ENCODE assay signal across 23 cellular contexts in genomic region chr2:203021986-203022385, GRCh38. TPM values are rescaled to one million over a fixed set of nuclear protein-coding genes. Genes with fewer than 3 reads are reported as not detected.
A peak's percentile ranks its signal among the peaks of the same experiment; 100 is the strongest.
DNase-seq lines count a peak whose midpoint lies in the region; ATAC-seq, FAIRE-seq and TF ChIP-seq lines count a peak whose summit lies in the region.
"Had no signal": no experiment of that assay in that cellular context is flagged by ENCODE, and none has a peak within 500 bp of the region (broad histone marks: within the 10 kb centered on the region; RNA-seq: fewer than 3 reads in every experiment).

No MANE protein-coding gene starts in this region.

- no peak for TF ChIP-seq RAD21 in GM12878 (IDR thresholded peaks at IDR 0.05; ENCODE audit: insufficient read depth, low read depth, low read length)

- H3K27me3 ChIP-seq in GM12878 (replicated peaks in 1 of 2; ENCODE audit: control insufficient read depth in 2 of 2, insufficient read depth in 2 of 2, low read length in 1 of 2), result no peaks in the 10 kb centered on the region
- no peaks in the 10 kb centered on the region for H3K27me3 ChIP-seq in heart right ventricle
- H3K27me3 ChIP-seq in skeletal muscle satellite cell (ENCODE audit: control insufficient read depth, insufficient read depth, low read length), result no peaks in the 10 kb centered on the region
- H3K27me3 ChIP-seq: right lobe of liver had no signal

- no peaks in the 10 kb centered on the region for H4K20me1 ChIP-seq in GM12878 (ENCODE audit: control insufficient read depth, insufficient read depth)

- H3K9ac ChIP-seq in GM12878 (ENCODE audit: control insufficient read depth, insufficient read depth, low read length), result no peak overlapping the region
- H3K9ac ChIP-seq in skeletal muscle satellite cell (ENCODE audit: low read depth, low read length), result no peak overlapping the region

- TF ChIP-seq CTCF in GM12878 (IDR thresholded peaks at IDR 0.05 in 2 of 3, conservative IDR thresholded peaks at IDR 0.05 in 1 of 3; ENCODE audit: control insufficient read depth in 2 of 3, extremely low read depth in 1 of 3, insufficient read depth in 1 of 3, low read depth in 3 of 3, low read length in 3 of 3) (no peak), heart right ventricle (IDR thresholded peaks at IDR 0.05) (no peak)

- RAD21 ChIA-PET in GM12878 (lab: Charles Lee; ENCODE audit: unreplicated experiment), result interaction anchor here (0.9 kb wide), 1 partner anchor 110 kb away, joined by 3 read pairs; the partner anchor contains the start of genes CARF and WDR12

- intact Hi-C loops in GM12878 (cut with micrococcal nuclease; ENCODE audit: unreplicated experiment) (no loop called here), heart right ventricle (cut with DNase I) (no loop called here)

- BruUV-seq in GM12878 (replicated peaks; lab: Mats Ljungman, UMichigan), result no TSS peak

- SMC1A ChIA-PET in GM12878 (lab: Charles Lee; ENCODE audit: uncharacterized antibody, unreplicated experiment), result interaction anchor here (1.2 to 1.8 kb wide), 2 partner anchors 10 to 148 kb away, joined by 3 to 12 read pairs; no protein-coding TSS in a partner anchor

- CTCF ChIA-PET in GM12878 (lab: Yijun Ruan, JAX), result interaction anchor here (0.8 to 1.5 kb wide), 3 partner anchors 10 to 12 kb away, joined by 4 to 5 read pairs (median 4); no protein-coding TSS in a partner anchor

- ATAC-seq in GM12878, result no peak
- peak in 6 of 8 donors; percentile 12 to 56 (median 31) for ATAC-seq in heart right ventricle
- no peak for ATAC-seq in HG02798 (IDR thresholded peaks at IDR 0.05; ENCODE audit: poor library complexity, unreplicated experiment)
- no peak for ATAC-seq in HG02840 (IDR thresholded peaks at IDR 0.05; ENCODE audit: low FRiP score, unreplicated experiment)
- ATAC-seq: naive thymus-derived CD4-positive, alpha-beta T cell had no signal

- H3K4me3 ChIP-seq in GM12878, result no peak overlapping the region
- H3K4me3 ChIP-seq in heart right ventricle, result peak overlapping the region in 4 of 10 donors; percentile 4 to 25 (median 6)
- H3K4me3 ChIP-seq in skeletal muscle satellite cell (ENCODE audit: low read length), result no peak overlapping the region
- H3K4me3 ChIP-seq: right lobe of liver had no signal

- no peaks in the 10 kb centered on the region for H3K9me3 ChIP-seq in GM12878 (replicated peaks; ENCODE audit: control insufficient read depth, insufficient read depth, low read length)
- H3K9me3 ChIP-seq in heart right ventricle, result no peaks in the 10 kb centered on the region
- no peaks in the 10 kb centered on the region for H3K9me3 ChIP-seq in skeletal muscle satellite cell (replicated peaks; ENCODE audit: low read length)
- H3K9me3 ChIP-seq: right lobe of liver had no signal

- H2AFZ ChIP-seq in GM12878 (ENCODE audit: control insufficient read depth, low read depth, low read length), result no peak overlapping the region

- WGBS in GM12878 (ENCODE audit: insufficient coverage, insufficient replicate concordance, low lambda C conversion rate, missing lambda C conversion rate), result 2% methylated on average over 3 of the region's 4 CpGs
- WGBS in heart right ventricle, 2 donors, result 41 to 44% methylated on average over 4 of the region's 4 CpGs

- TF ChIP-seq POLR2A in GM12878 (IDR thresholded peaks at IDR 0.05; ENCODE audit: low read depth, low read length), result no peak

- POLR2A ChIA-PET in GM12878 (lab: Charles Lee), result interaction anchor here (0.9 to 2.3 kb wide), 3 partner anchors 8 to 110 kb away, joined by 3 to 10 read pairs (median 3); partner anchors contain the start of gene WDR12

- no peaks in the 10 kb centered on the region for H3K36me3 ChIP-seq in GM12878 (ENCODE audit: control insufficient read depth in 2 of 2, insufficient read depth in 2 of 2, low read length in 1 of 2)
- peaks cover 0 to 7% (median 0%) of the 10 kb centered on the region in 9 donors for H3K36me3 ChIP-seq in heart right ventricle
- no peaks in the 10 kb centered on the region for H3K36me3 ChIP-seq in skeletal muscle satellite cell (ENCODE audit: insufficient read depth, low read length)
- H3K36me3 ChIP-seq: right lobe of liver had no signal

- in situ Hi-C loops in GM12878 (cut with MboI), result no loop called here

- peak overlapping the region; percentile 26 for H3K4me2 ChIP-seq in GM12878 (ENCODE audit: control insufficient read depth, insufficient read depth)
- peak overlapping the region; percentile 3 for H3K4me2 ChIP-seq in skeletal muscle satellite cell (ENCODE audit: low read length)

- TF ChIP-seq EP300 in GM12878 (IDR thresholded peaks at IDR 0.05; ENCODE audit: borderline replicate concordance in 1 of 2, control insufficient read depth in 1 of 2, low read depth in 2 of 2, low read length in 2 of 2), result no peak

- peaks cover 16% of the 10 kb centered on the region for H3K79me2 ChIP-seq in GM12878 (ENCODE audit: control insufficient read depth, insufficient read depth, low read length)

- FAIRE-seq in GM19239 (lab: Jason Lieb, UNC) (peak; percentile 14), GM12878 (lab: Jason Lieb, UNC) (no peak)
- FAIRE-seq: GM12892, H1 had no signal

- DNase-seq in GM19239 (ENCODE audit: insufficient read length, low spot score), result no peak
- no peak for DNase-seq in GM12878 (ENCODE audit: low read depth, low spot score)
- no peak for DNase-seq in heart right ventricle
- DNase-seq in SKM-1 (lab: John Stamatoyannopoulos, UW; ENCODE audit: unreplicated experiment), result no peak
- no peak for DNase-seq in NCI-H82 treated with DMSO at 0.1 percent for 48 hours (lab: John Stamatoyannopoulos, UW; ENCODE audit: unreplicated experiment)
- DNase-seq: activated CD4-positive, alpha-beta memory T cell treated with anti-CD3 and anti-CD28 coated beads, Interleukin-2, amount 10 ng/mL, durations not matched to agents 7 days and 5 days; activated CD4-positive, CD25-positive, alpha-beta regulatory T cell; activated gamma-delta T cell treated with Interleukin-2 at 50 U/mL for 16 hours; amygdala; DMS79 treated with DMSO at 0.1 percent for 48 hours; islet precursor cell; mesendoderm; naive thymus-derived CD4-positive, alpha-beta T cell; NCI-H2081 treated with DMSO at 0.1 percent for 48 hours; NCI-H510A; right lobe of liver; stimulated activated naive CD4-positive, alpha-beta T cell had no signal

- no peak overlapping the region for H3K27ac ChIP-seq in GM12878 (ENCODE audit: control insufficient read depth, insufficient read depth)
- peak overlapping the region in 9 of 10 donors; percentile 36 to 93 (median 65) for H3K27ac ChIP-seq in heart right ventricle
- H3K27ac ChIP-seq: RWPE1 had no signal

- H3K4me1 ChIP-seq in GM12878 (ENCODE audit: control insufficient read depth, insufficient read depth, low read length), result peaks cover 8% of the 10 kb centered on the region
- H3K4me1 ChIP-seq in heart right ventricle, result peaks cover 2 to 85% (median 45%) of the 10 kb centered on the region in 9 donors
- peaks cover 28% of the 10 kb centered on the region for H3K4me1 ChIP-seq in skeletal muscle satellite cell (ENCODE audit: control insufficient read depth, insufficient read depth, low read length)

TF ChIP-seq in GM12878, 131 proteins besides CTCF, POLR2A, EP300 and RAD21 (continues in another document):
- TF ChIP-seq SMAD1 (IDR thresholded peaks at IDR 0.05; ENCODE audit: low read depth, partially characterized antibody) (no peak), BMI1 (IDR thresholded peaks at IDR 0.05; ENCODE audit: borderline replicate concordance) (no peak), NRF1 (conservative IDR thresholded peaks at IDR 0.05; ENCODE audit: low read depth, low read length) (no peak), MLLT1 (IDR thresholded peaks at IDR 0.05) (no peak), FOXK2 (IDR thresholded peaks at IDR 0.05) (no peak), CBX5 (IDR thresholded peaks at IDR 0.05; ENCODE audit: low read depth) (no peak), MTA2 (IDR thresholded peaks at IDR 0.05; ENCODE audit: low read depth) (no peak), EZH2 (IDR thresholded peaks at IDR 0.05; ENCODE audit: borderline replicate concordance, control insufficient read depth, low read depth, low read length) (no peak), ZSCAN29 (IDR thresholded peaks at IDR 0.05) (no peak), NR2F1 (conservative IDR thresholded peaks at IDR 0.05) (no peak), CREM (IDR thresholded peaks at IDR 0.05; ENCODE audit: low read depth) (no peak), ZNF622 (IDR thresholded peaks at IDR 0.05) (no peak), NR2C1 (IDR thresholded peaks at IDR 0.05) (no peak)

RNA-seq across cellular contexts. Expression of gene NBEAL1, which starts 7.3 kb away (rescaled TPM):
- 163 and 168 TPM in 2 replicates for total RNA-seq in GM12878 (2013; cell fraction: nucleolus; rRNA removed)
- 7.5 and 9.2 TPM in 2 replicates for total RNA-seq in GM12878 (2014; rRNA removed)
- 10.7 and 12.4 TPM in 2 replicates for total RNA-seq in GM12878 (2014; rRNA removed; fragmentation: Illumina TruSeq; extraction: Trizol)
- 6.6 and 10.0 TPM in 2 replicates for total RNA-seq in GM12878 (2021)
- polyA plus RNA-seq in GM12878 (2011; ENCODE audit: low read depth), result 4.5 TPM
- 7.4 and 8.7 TPM in 2 replicates for polyA plus RNA-seq in GM12878 (2011; rRNA removed)
- 1.9 and 2.6 TPM in 2 replicates for polyA plus RNA-seq in GM12878 (2011; cell fraction: cytosol; rRNA removed)
- 3.6 and 3.9 TPM in 2 replicates for polyA plus RNA-seq in GM12878 (2011; cell fraction: nucleus; rRNA removed)
- 4.9 and 7.9 TPM in 2 replicates for polyA plus RNA-seq in GM12878 (2012)
- 11.3 and 16.1 TPM in 2 replicates for polyA plus RNA-seq in GM12878 (2014; fragmentation: Illumina TruSeq; extraction: Trizol)
- polyA plus RNA-seq in GM12878 (2014; fragmentation: Nextera tagmentation; extraction: Ambion mirVana), result 1 to 10 TPM; 1.9 to 3.6 TPM
- 2.6 and 3.3 TPM in 2 replicates for polyA plus RNA-seq in GM12878 (2014; rRNA removed)
- polyA plus RNA-seq in GM12878 (2016; fragmentation: Nextera tagmentation; extraction: Ambion mirVana), result 1 to 10 TPM; 6.7 to 7.0 TPM
- polyA minus RNA-seq in GM12878 (2011; rRNA and poly(A)+ RNA removed), result 20.5 and 23.0 TPM in 2 replicates
- polyA minus RNA-seq in GM12878 (2011; cell fraction: cytosol; rRNA and poly(A)+ RNA removed), result 6.0 and 10.6 TPM in 2 replicates
- polyA minus RNA-seq in GM12878 (2011; cell fraction: nucleus; rRNA and poly(A)+ RNA removed), result 16.2 and 19.3 TPM in 2 replicates
- total RNA-seq in heart right ventricle, result 10 to 100 TPM; 13.4 to 24.5 (median 18.4) TPM
- polyA plus RNA-seq in heart right ventricle, result 1 to 10 TPM; 2.5 to 4.1 TPM
- 26.0 and 31.9 TPM in 2 replicates for total RNA-seq in skeletal muscle satellite cell (2012; rRNA removed)

Comparison
In these comparisons a context has a peak if more than half of its experiments do, and no peak if none do; other contexts are left out.
1. ATAC-seq: peak in heart right ventricle (6 of 8); none in GM12878 (single experiment), HG02798 (single experiment) and HG02840 (single experiment).